Comparison of ENCODE assay signal across 10 cellular contexts in genomic region chr2:150624001-150624401, GRCh38.
A peak's percentile ranks its signal among the peaks of the same experiment; 100 is the strongest.
DNase-seq lines count a peak whose midpoint lies in the region; ATAC-seq, FAIRE-seq and TF ChIP-seq lines count a peak whose summit lies in the region.
"Had no signal": no experiment of that assay in that cellular context is flagged by ENCODE, and none has a peak within 500 bp of the region (broad histone marks: within the 10 kb centered on the region; RNA-seq: fewer than 3 reads in every experiment).

No MANE protein-coding gene starts in this region.

- peaks cover 17% of the 10 kb centered on the region for H3K4me1 ChIP-seq in DND-41 (ENCODE audit: insufficient read depth, low read length)

- peaks cover 7% of the 10 kb centered on the region for H3K9me3 Mint-ChIP-seq in progenitor cell of endocrine pancreas (ENCODE audit: low read depth)
- H3K9me3 Mint-ChIP-seq: T-helper 1 cell treated with Interleukin-12 subunit alpha and Interleukin-12 subunit beta and Interleukin-4 antibody, amounts not matched to agents 30 μg/mL and 1 μg/mL, for 36 hours had no signal

- H3K36me3 Mint-ChIP-seq in progenitor cell of endocrine pancreas (ENCODE audit: insufficient read depth) = no peaks in the 10 kb centered on the region
- H3K36me3 Mint-ChIP-seq: CD4-positive, CD25-positive, alpha-beta regulatory T cell had no signal

- DNase-seq in DND-41 (peak; percentile 70), MV-4-11 (lab: John Stamatoyannopoulos, UW) (peak; percentile 65), globus pallidus (ENCODE audit: low spot score) (peak; percentile 3), AG08395 (ENCODE audit: low spot score) (no peak), progenitor cell of endocrine pancreas (ENCODE audit: low spot score, unreplicated experiment) (no peak), GM12892 (ENCODE audit: insufficient read length) (no peak), T-helper 1 cell (no peak)

- H4K20me1 ChIP-seq in DND-41 (ENCODE audit: insufficient read depth, low read length) = no peaks in the 10 kb centered on the region

- no peak overlapping the region for H3K27ac Mint-ChIP-seq in progenitor cell of endocrine pancreas
- H3K27ac Mint-ChIP-seq: CD4-positive, CD25-positive, alpha-beta regulatory T cell; T-helper 1 cell treated with Interleukin-12 subunit alpha and Interleukin-12 subunit beta and Interleukin-4 antibody, amounts not matched to agents 30 μg/mL and 1 μg/mL, for 36 hours had no signal

- no peaks in the 10 kb centered on the region for H3K79me2 ChIP-seq in DND-41 (ENCODE audit: insufficient read depth, low read length)

- ATAC-seq in DND-41 (ENCODE audit: insufficient read depth, low read depth) = peak; percentile 94
- ATAC-seq in GM21390 (IDR thresholded peaks at IDR 0.05; ENCODE audit: unreplicated experiment) = peak; percentile 61

- no peaks in the 10 kb centered on the region for H3K36me3 ChIP-seq in DND-41 (ENCODE audit: insufficient read depth, low read length)

- no peak for TF ChIP-seq CTCF in DND-41 (IDR thresholded peaks at IDR 0.05; ENCODE audit: borderline replicate concordance, extremely low read depth, low read length, poor library complexity, severe bottlenecking)
- TF ChIP-seq CTCF in progenitor cell of endocrine pancreas (IDR thresholded peaks at IDR 0.05; ENCODE audit: unreplicated experiment) = no peak

- H3K4me3 ChIP-seq in DND-41 (ENCODE audit: low read depth in 1 of 2, low read length in 2 of 2) = peak overlapping the region in 1 of 2 experiments; percentile 22; a peak in 2 of 4 replicates

- no peaks in the 10 kb centered on the region for H3K9me3 ChIP-seq in DND-41 (ENCODE audit: insufficient read depth, low read length, severe bottlenecking)

- no peaks in the 10 kb centered on the region for H3K4me1 Mint-ChIP-seq in progenitor cell of endocrine pancreas (ENCODE audit: low read depth)

- 0 out of 2 replicates have a peak overlapping the region, but pooled peaks have one; percentile 12 for H3K9ac ChIP-seq in DND-41 (ENCODE audit: low read depth, low read length)

- H3K4me2 ChIP-seq in DND-41 (ENCODE audit: insufficient read depth, low read length) = peak overlapping the region; percentile 45; the same call in 1 of the 2 replicates

- no peak for TF ChIP-seq POLR2A in GM12892 (IDR thresholded peaks at IDR 0.05; ENCODE audit: low read depth, low read length)

- H3K4me3 Mint-ChIP-seq in progenitor cell of endocrine pancreas (ENCODE audit: low read depth) = no peak overlapping the region
- H3K4me3 Mint-ChIP-seq: CD4-positive, CD25-positive, alpha-beta regulatory T cell; T-helper 1 cell treated with Interleukin-12 subunit alpha and Interleukin-12 subunit beta and Interleukin-4 antibody, amounts not matched to agents 30 μg/mL and 1 μg/mL, for 36 hours had no signal

- peak overlapping the region; percentile 65 for H3K27ac ChIP-seq in DND-41 (ENCODE audit: low read length)

- no peaks in the 10 kb centered on the region for H3K27me3 Mint-ChIP-seq in progenitor cell of endocrine pancreas
- H3K27me3 Mint-ChIP-seq: CD4-positive, CD25-positive, alpha-beta regulatory T cell had no signal

- no peak for FAIRE-seq in GM12892 (lab: Jason Lieb, UNC)

- H2AFZ ChIP-seq in DND-41 (ENCODE audit: low read depth, low read length) = peak overlapping the region; percentile 31; the same call in 1 of the 2 replicates

- no peaks in the 10 kb centered on the region for H3K27me3 ChIP-seq in DND-41 (ENCODE audit: insufficient read depth, low read length, poor library complexity)

Comparison
In these comparisons a context has a peak if more than half of its experiments do, and no peak if none do; other contexts are left out.
1. DNase-seq: peak in DND-41 (single experiment), MV-4-11 (single experiment) and globus pallidus (single experiment); none in AG08395 (single experiment), progenitor cell of endocrine pancreas (single experiment), GM12892 (single experiment) and T-helper 1 cell (0 of 5).